In the genomic region with DNA sequence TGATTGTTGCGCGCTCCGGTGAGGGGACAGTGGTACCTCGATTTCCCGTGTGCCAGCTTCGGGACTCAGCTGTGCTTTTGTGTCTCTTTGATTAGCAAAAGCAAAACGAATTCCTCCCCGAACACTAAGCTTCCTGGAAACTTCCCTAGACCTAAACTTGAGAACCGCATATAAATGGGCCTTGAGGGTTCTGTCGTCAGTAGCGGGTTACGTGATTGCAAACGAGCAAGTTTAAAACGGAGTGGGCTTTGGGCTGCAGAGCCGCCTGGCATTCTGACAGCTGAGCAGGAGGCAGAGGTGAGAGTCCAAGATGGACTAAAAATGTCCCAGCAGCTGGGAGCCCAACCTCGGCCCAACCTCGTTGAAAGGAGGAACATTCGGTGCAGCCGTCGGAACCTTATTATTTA, we compare ENCODE assay signal across 8 cellular contexts. TPM values are rescaled to one million over a fixed set of nuclear protein-coding genes. Genes with fewer than 3 reads are reported as not detected.
A peak's percentile ranks its signal among the peaks of the same experiment; 100 is the strongest.
DNase-seq lines count a peak whose midpoint lies in the region; ATAC-seq and TF ChIP-seq lines count a peak whose summit lies in the region.

No MANE protein-coding gene starts in this region.

- H3K27ac Mint-ChIP-seq in activated naive CD4-positive, alpha-beta T cell treated with anti-CD3 and anti-CD28 coated beads, Interleukin-2, amount 50 U/mL, for 24 hours = peak overlapping the region; percentile 97
- peak overlapping the region; percentile 98 for H3K27ac Mint-ChIP-seq in osteocyte (ENCODE audit: unreplicated experiment)

- no peak for TF ChIP-seq RAD21 in IMR-90 (IDR thresholded peaks at IDR 0.05; ENCODE audit: low read length)

- H2BK15ac ChIP-seq in IMR-90 (ENCODE audit: low read depth, low read length) = no peak overlapping the region

- H3K4me2 ChIP-seq in IMR-90 (ENCODE audit: low read depth, low read length) = peak overlapping the region; percentile 97

- no peak for TF ChIP-seq CTCF in IMR-90 (conservative IDR thresholded peaks at IDR 0.05; ENCODE audit: low read depth, low read length)
- no peak for TF ChIP-seq CTCF in osteocyte (IDR thresholded peaks at IDR 0.05)

- H4K8ac ChIP-seq in IMR-90 (ENCODE audit: low read depth in 2 of 2, low read length in 2 of 2) = peak overlapping the region; percentile 84 to 87; a peak in 3 of 4 replicates

- H3K9me3 ChIP-seq in IMR-90 (ENCODE audit: control insufficient read depth, insufficient read depth, low read length) = no peaks in the 10 kb centered on the region

- in situ Hi-C loops in IMR-90 (cut with MboI; ENCODE audit: low sequenced_read_pairs) = no loop called here

- peaks cover 65% of the 10 kb centered on the region for H3K4me1 Mint-ChIP-seq in activated naive CD4-positive, alpha-beta T cell treated with anti-CD3 and anti-CD28 coated beads, Interleukin-2, amount 50 U/mL, for 24 hours
- peaks cover 32% of the 10 kb centered on the region for H3K4me1 Mint-ChIP-seq in osteocyte (ENCODE audit: unreplicated experiment)

- peak overlapping the region; percentile 60; the same call in 1 of the 2 replicates for H3K27ac ChIP-seq in IMR-90 (ENCODE audit: insufficient read depth, low read length)

- no TSS peak for BruUV-seq in IMR-90 (replicated peaks; lab: Mats Ljungman, UMichigan)

- peak overlapping the region; percentile 19; the same call in 1 of the 2 replicates for H3K23ac ChIP-seq in IMR-90 (ENCODE audit: low read depth, low read length)

- no peaks in the 10 kb centered on the region; the same call in 1 of the 2 replicates for H3K4me1 ChIP-seq in IMR-90 (ENCODE audit: control insufficient read depth, insufficient read depth, low read length)

- dilution Hi-C loops in IMR-90 (cut with HindIII; ENCODE audit: low sequenced_read_pairs, unreplicated experiment) = no loop called here

- no peak overlapping the region for H4K5ac ChIP-seq in IMR-90 (ENCODE audit: low read depth, low read length)

- H3K9me1 ChIP-seq in IMR-90 (ENCODE audit: insufficient read depth, low read length) = no peaks in the 10 kb centered on the region

- CTCF ChIA-PET in IMR-90 (lab: Yijun Ruan, JAX) = interaction anchor here (0.9 kb wide), 1 partner anchor 21 kb away, joined by 3 read pairs; no protein-coding TSS in a partner anchor

- no peak overlapping the region for H3K14ac ChIP-seq in IMR-90 (replicated peaks; ENCODE audit: low read depth, low read length)

- peak overlapping the region; percentile 85 for H3K9ac ChIP-seq in IMR-90 (ENCODE audit: low read depth, low read length)

- ATAC-seq in GM18520 (IDR thresholded peaks at IDR 0.05; ENCODE audit: unreplicated experiment) = peak; percentile 1
- no peak for ATAC-seq in IMR-90 (ENCODE audit: low read depth)

- no peak for TF ChIP-seq POLR2A in IMR-90 (IDR thresholded peaks at IDR 0.05; ENCODE audit: low read depth, low read length)

- H3K4ac ChIP-seq in IMR-90 (ENCODE audit: low read depth, low read length) = 0 out of 2 replicates have a peak overlapping the region, but pooled peaks have one; percentile 38

- no peaks in the 10 kb centered on the region for H3K36me3 ChIP-seq in IMR-90 (ENCODE audit: control insufficient read depth, insufficient read depth, low read length)

- intact Hi-C loops in IMR-90 (cut with micrococcal nuclease) (loop anchor here (5.0 to 10.0 kb wide), 2 partner anchors 35 to 753 kb away; no protein-coding TSS in a partner anchor), head of caudate nucleus (cut with DNase I) (no loop called here)

- H2BK5ac ChIP-seq in IMR-90 (ENCODE audit: low read depth, low read length, poor library complexity, severe bottlenecking) = no peak overlapping the region

- no peaks in the 10 kb centered on the region for H3K27me3 Mint-ChIP-seq in activated naive CD4-positive, alpha-beta T cell treated with anti-CD3 and anti-CD28 coated beads, Interleukin-2, amount 50 U/mL, for 24 hours
- H3K27me3 Mint-ChIP-seq in osteocyte (ENCODE audit: unreplicated experiment) = no peaks in the 10 kb centered on the region

- peak overlapping the region; percentile 96 for H3K4me3 ChIP-seq in IMR-90 (ENCODE audit: insufficient read depth, low read depth, low read length)

- H3K56ac ChIP-seq in IMR-90 (ENCODE audit: extremely low read depth, insufficient read depth, low read length) = no peak overlapping the region

- H2BK20ac ChIP-seq in IMR-90 (ENCODE audit: low read depth, low read length) = no peak overlapping the region

- H3K79me1 ChIP-seq in IMR-90 (ENCODE audit: low read depth in 1 of 2, low read length in 2 of 2) = peaks cover 7 to 19% of the 10 kb centered on the region in 2 experiments

- H4K91ac ChIP-seq in IMR-90 (ENCODE audit: insufficient read depth, low read depth, low read length) = no peak overlapping the region

- peak overlapping the region; percentile 92 for H3K4me3 Mint-ChIP-seq in activated naive CD4-positive, alpha-beta T cell treated with anti-CD3 and anti-CD28 coated beads, Interleukin-2, amount 50 U/mL, for 24 hours
- H3K4me3 Mint-ChIP-seq in osteocyte (ENCODE audit: unreplicated experiment) = peak overlapping the region; percentile 91

- no peak overlapping the region for H2BK120ac ChIP-seq in IMR-90 (ENCODE audit: low read depth, low read length)

- no peak overlapping the region for H3K18ac ChIP-seq in IMR-90 (ENCODE audit: low read depth, low read length)

- H4K20me1 ChIP-seq in IMR-90 (ENCODE audit: insufficient read depth, low read length) = peaks cover 3% of the 10 kb centered on the region; the same call in 1 of the 2 replicates

- DNase-seq in IMR-90 = peak; percentile 30
- DNase-seq in head of caudate nucleus = peak in 33 of 42 donors; percentile 18 to 72 (median 44)
- DNase-seq in osteocyte (ENCODE audit: extremely low spot score, unreplicated experiment) = no peak
- DNase-seq in NCI-H446 treated with DMSO at 0.1 percent for 48 hours (lab: John Stamatoyannopoulos, UW) = no peak
- DNase-seq in iPS-NIHi7 (ENCODE audit: extremely low spot score) = no peak
- no peak for DNase-seq in SW 1271 (lab: John Stamatoyannopoulos, UW)

- POLR2A ChIA-PET in IMR-90 (lab: Charles Lee; ENCODE audit: unreplicated experiment) = no interaction called here

- no peak overlapping the region for H2AK5ac ChIP-seq in IMR-90 (ENCODE audit: low read depth, low read length)

- no peaks in the 10 kb centered on the region for H3K9me3 Mint-ChIP-seq in activated naive CD4-positive, alpha-beta T cell treated with anti-CD3 and anti-CD28 coated beads, Interleukin-2, amount 50 U/mL, for 24 hours
- H3K9me3 Mint-ChIP-seq in osteocyte (ENCODE audit: unreplicated experiment) = no peaks in the 10 kb centered on the region

- H3K27me3 ChIP-seq in IMR-90 (ENCODE audit: control insufficient read depth, insufficient read depth, low read length) = no peaks in the 10 kb centered on the region

- peak overlapping the region; percentile 86 for H2AFZ ChIP-seq in IMR-90 (replicated peaks; ENCODE audit: low read length, poor library complexity)

- 5% methylated on average over 4 of the region's 20 CpGs; no CpG with 5 or more reads in 1 of the 2 experiments for WGBS in IMR-90 (ENCODE audit: extremely low coverage in 2 of 2, insufficient read length in 1 of 2), 2 experiments

- H2AK9ac ChIP-seq in IMR-90 (replicated peaks; ENCODE audit: low read depth, low read length, poor library complexity) = no peak overlapping the region

- H3K36me3 Mint-ChIP-seq in activated naive CD4-positive, alpha-beta T cell treated with anti-CD3 and anti-CD28 coated beads, Interleukin-2, amount 50 U/mL, for 24 hours = no peaks in the 10 kb centered on the region
- no peaks in the 10 kb centered on the region for H3K36me3 Mint-ChIP-seq in osteocyte (ENCODE audit: unreplicated experiment)

TF ChIP-seq in IMR-90, 13 proteins besides CTCF, POLR2A, EP300 and RAD21:
- TF ChIP-seq SMC3 (IDR thresholded peaks at IDR 0.05; ENCODE audit: low read depth, low read length) (no peak), MXI1 (IDR thresholded peaks at IDR 0.05; ENCODE audit: borderline replicate concordance, low read depth, low read length) (no peak), CHD1 (IDR thresholded peaks at IDR 0.05; ENCODE audit: low read depth, low read length) (no peak), RFX5 (IDR thresholded peaks at IDR 0.05; ENCODE audit: low read depth, low read length) (no peak), MAFK (IDR thresholded peaks at IDR 0.05; ENCODE audit: low read depth, low read length) (no peak), FOS (IDR thresholded peaks at IDR 0.05; ENCODE audit: low read depth, low read length) (no peak)
- TF ChIP-seq, protein P1, sequence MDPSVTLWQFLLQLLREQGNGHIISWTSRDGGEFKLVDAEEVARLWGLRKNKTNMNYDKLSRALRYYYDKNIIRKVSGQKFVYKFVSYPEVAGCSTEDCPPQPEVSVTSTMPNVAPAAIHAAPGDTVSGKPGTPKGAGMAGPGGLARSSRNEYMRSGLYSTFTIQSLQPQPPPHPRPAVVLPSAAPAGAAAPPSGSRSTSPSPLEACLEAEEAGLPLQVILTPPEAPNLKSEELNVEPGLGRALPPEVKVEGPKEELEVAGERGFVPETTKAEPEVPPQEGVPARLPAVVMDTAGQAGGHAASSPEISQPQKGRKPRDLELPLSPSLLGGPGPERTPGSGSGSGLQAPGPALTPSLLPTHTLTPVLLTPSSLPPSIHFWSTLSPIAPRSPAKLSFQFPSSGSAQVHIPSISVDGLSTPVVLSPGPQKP (IDR thresholded peaks at IDR 0.05; ENCODE audit: borderline replicate concordance, low read depth, low read length) = no peak
- TF ChIP-seq, protein P2, sequence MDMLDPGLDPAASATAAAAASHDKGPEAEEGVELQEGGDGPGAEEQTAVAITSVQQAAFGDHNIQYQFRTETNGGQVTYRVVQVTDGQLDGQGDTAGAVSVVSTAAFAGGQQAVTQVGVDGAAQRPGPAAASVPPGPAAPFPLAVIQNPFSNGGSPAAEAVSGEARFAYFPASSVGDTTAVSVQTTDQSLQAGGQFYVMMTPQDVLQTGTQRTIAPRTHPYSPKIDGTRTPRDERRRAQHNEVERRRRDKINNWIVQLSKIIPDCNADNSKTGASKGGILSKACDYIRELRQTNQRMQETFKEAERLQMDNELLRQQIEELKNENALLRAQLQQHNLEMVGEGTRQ (IDR thresholded peaks at IDR 0.05; ENCODE audit: low read depth, low read length) = no peak

RNA-seq across cellular contexts. Expression of a gene that starts 1.2 kb away (rescaled TPM):
- 12.2 and 12.8 TPM in 2 replicates for total RNA-seq in IMR-90 (2012; rRNA removed)
- 4.4 and 5.6 TPM in 2 replicates for polyA plus RNA-seq in IMR-90 (2012; rRNA removed)
- 1.2 and 2.0 TPM in 2 replicates for polyA plus RNA-seq in IMR-90 (2012; cell fraction: cytosol; rRNA removed)
- polyA plus RNA-seq in IMR-90 (2012; cell fraction: nucleus; rRNA removed; ENCODE audit: low replicate concordance) = 2.4 and 17.7 TPM in 2 replicates
- total RNA-seq in osteocyte = 31.7 and 32.3 TPM in 2 replicates

Comparison
In these comparisons a context has a peak if more than half of its experiments do, and no peak if none do; other contexts are left out.
1. DNase-seq: peak in IMR-90 (single experiment) and head of caudate nucleus (33 of 42); none in osteocyte (single experiment), NCI-H446 treated with DMSO at 0.1 percent for 48 hours (single experiment), iPS-NIHi7 (single experiment) and SW 1271 (0 of 2).